16 cellular contexts compared by ENCODE assay signal in the genomic region with DNA sequence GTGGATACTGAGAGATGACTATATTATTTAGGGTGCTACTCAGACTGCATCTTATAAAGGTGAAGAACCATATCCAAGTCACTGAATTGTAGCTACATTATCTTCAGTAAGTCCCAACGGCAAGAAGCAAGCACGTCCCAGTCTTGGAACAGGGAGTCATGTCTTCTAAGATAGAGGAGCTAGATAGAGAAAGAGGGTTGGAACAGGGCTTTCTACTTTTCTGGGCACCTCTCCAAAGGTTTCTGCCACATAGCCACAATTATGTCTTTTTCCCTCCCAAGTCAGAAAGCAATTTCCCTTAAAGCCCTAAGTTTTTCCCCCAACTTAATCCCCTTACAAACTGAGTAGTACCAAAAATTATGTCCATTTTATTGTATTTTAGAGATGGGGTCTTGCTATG. TPM values are rescaled to one million over a fixed set of nuclear protein-coding genes. Genes with fewer than 3 reads are reported as not detected.
DNase-seq lines count a peak whose midpoint lies in the region; ATAC-seq and TF ChIP-seq lines count a peak whose summit lies in the region.
"Had no signal": no experiment of that assay in that cellular context is flagged by ENCODE, and none has a peak within 500 bp of the region (broad histone marks: within the 10 kb centered on the region; RNA-seq: fewer than 3 reads in every experiment).

No MANE protein-coding gene starts in this region.

- TF ChIP-seq CTCF in astrocyte of the cerebellum (IDR thresholded peaks at IDR 0.05; ENCODE audit: low read depth, low read length, missing control alignments) = no peak
- no peak for TF ChIP-seq CTCF in gastroesophageal sphincter (IDR thresholded peaks at IDR 0.05)
- no peak for TF ChIP-seq CTCF in lower leg skin (IDR thresholded peaks at IDR 0.05)

- POLR2A ChIA-PET in CD8-positive, alpha-beta memory T cell (lab: Charles Lee) = no interaction called here

- peaks cover 25 to 53% (median 40%) of the 10 kb centered on the region in 3 donors for H3K4me1 Mint-ChIP-seq in CD8-positive, alpha-beta memory T cell

- TF ChIP-seq EP300 in gastroesophageal sphincter (IDR thresholded peaks at IDR 0.05) = no peak

- peaks cover 0 to 3% of the 10 kb centered on the region in 2 donors for H3K27me3 Mint-ChIP-seq in CD8-positive, alpha-beta memory T cell

- H3K27ac Mint-ChIP-seq in CD8-positive, alpha-beta memory T cell = peak overlapping the region in 1 of 8 donors; percentile 43

- peak overlapping the region in 3 of 4 donors; percentile 11 to 39 (median 18) for H3K27ac ChIP-seq in gastroesophageal sphincter
- no peak overlapping the region for H3K27ac ChIP-seq in CD8-positive, alpha-beta memory T cell (ENCODE audit: low read depth, low read length)
- H3K27ac ChIP-seq: epithelial cell of prostate, prostate gland had no signal

- no peak overlapping the region for H3K4me3 ChIP-seq in astrocyte of the cerebellum (ENCODE audit: low read depth, low read length)
- no peak overlapping the region for H3K4me3 ChIP-seq in gastroesophageal sphincter
- H3K4me3 ChIP-seq in lower leg skin (ENCODE audit: low read depth, poor library complexity, severe bottlenecking) = no peak overlapping the region
- H3K4me3 ChIP-seq in CD8-positive, alpha-beta memory T cell (ENCODE audit: low read length) = no peak overlapping the region
- H3K4me3 ChIP-seq: mucosa of descending colon, prostate gland had no signal

- intact Hi-C loops in lower leg skin (cut with DNase I; ENCODE audit: low total_unique reads) = no loop called here
- intact Hi-C loops in left cardiac atrium (cut with DNase I) = no loop called here

- DNase-seq in AG08396 (ENCODE audit: low spot score) (peak; percentile 36), Kasumi-1 (lab: John Stamatoyannopoulos, UW) (peak; percentile 17 to 23), astrocyte of the cerebellum (ENCODE audit: low read depth) (peak; percentile 86), lower leg skin (ENCODE audit: low spot score in 2 of 2) (no peak), NCI-H774 (lab: John Stamatoyannopoulos, UW) (no peak), left cardiac atrium (no peak)
- DNase-seq in CD8-positive, alpha-beta memory T cell = no peak
- DNase-seq: activated CD4-positive, alpha-beta T cell treated with anti-CD3 and anti-CD28 coated beads for 4 hours; AML-193; H7; mucosa of descending colon; stimulated activated CD4-positive, alpha-beta T cell treated with anti-CD3 and anti-CD28 coated beads, Interleukin-2, amount 100 ng/mL, for 24 hours; stimulated activated naive CD4-positive, alpha-beta T cell treated with Interleukin-2 at 50 U/mL for 16 hours had no signal

- H3K4me1 ChIP-seq in gastroesophageal sphincter = peaks cover 5 to 47% (median 6%) of the 10 kb centered on the region in 3 donors
- H3K4me1 ChIP-seq in CD8-positive, alpha-beta memory T cell (ENCODE audit: insufficient read depth, low read length) = peaks cover 13% of the 10 kb centered on the region
- H3K4me1 ChIP-seq: prostate gland had no signal

- H3K36me3 ChIP-seq in gastroesophageal sphincter = no peaks in the 10 kb centered on the region
- H3K36me3 ChIP-seq in CD8-positive, alpha-beta memory T cell (ENCODE audit: insufficient read depth, low read length) = no peaks in the 10 kb centered on the region
- H3K36me3 ChIP-seq: prostate gland had no signal

- ATAC-seq in gastroesophageal sphincter (no peak), left cardiac atrium (no peak)
- ATAC-seq: mucosa of descending colon had no signal

- peak overlapping the region in 1 of 7 donors; percentile 5 for H3K4me3 Mint-ChIP-seq in CD8-positive, alpha-beta memory T cell

- TF ChIP-seq POLR2A in gastroesophageal sphincter (IDR thresholded peaks at IDR 0.05) (no peak), lower leg skin (IDR thresholded peaks at IDR 0.05) (no peak)

- no peaks in the 10 kb centered on the region for H3K9me3 Mint-ChIP-seq in CD8-positive, alpha-beta memory T cell

- H3K36me3 Mint-ChIP-seq in CD8-positive, alpha-beta memory T cell = peaks cover 0 to 1% (median 0%) of the 10 kb centered on the region in 3 donors

- no peaks in the 10 kb centered on the region for H3K27me3 ChIP-seq in gastroesophageal sphincter
- H3K27me3 ChIP-seq in CD8-positive, alpha-beta memory T cell (ENCODE audit: insufficient read depth, low read length, poor library complexity, severe bottlenecking) = no peaks in the 10 kb centered on the region

- H3K9me3 ChIP-seq in gastroesophageal sphincter = no peaks in the 10 kb centered on the region
- no peaks in the 10 kb centered on the region for H3K9me3 ChIP-seq in CD8-positive, alpha-beta memory T cell (ENCODE audit: low read length)
- H3K9me3 ChIP-seq: mucosa of descending colon, prostate gland had no signal

- WGBS in gastroesophageal sphincter (ENCODE audit: low coverage in 1 of 2), 2 donors = 29 to 80% methylated on average over 2 of the region's 2 CpGs
- 29 to 36% methylated on average over 2 of the region's 2 CpGs for WGBS in lower leg skin, 2 donors

- in situ Hi-C loops in astrocyte of the cerebellum (cut with HindIII; ENCODE audit: low sequenced_read_pairs) = no loop called here

- CTCF ChIA-PET in CD8-positive, alpha-beta memory T cell (lab: Charles Lee) = interaction anchor here (2.7 kb wide), 1 partner anchor 23 kb away, joined by 14 read pairs; a partner anchor contains a TSS

RNA-seq across cellular contexts. Expression of a gene that starts 22.4 kb away (rescaled TPM):
- total RNA-seq in gastroesophageal sphincter (10 to 100 TPM; 65.5 to 92.3 (median 73.5) TPM), lower leg skin (10 to 100 TPM; 36.8 to 73.7 (median 54.0) TPM), left cardiac atrium (10 to 100 TPM; 59.9 to 79.5 TPM)
- total RNA-seq in CD8-positive, alpha-beta memory T cell = 100 to 1,000 TPM; 104 to 106 TPM
- polyA plus RNA-seq in CD8-positive, alpha-beta memory T cell = 86.8 TPM

RNA-seq across cellular contexts. Expression of a gene that starts 46.8 kb away (rescaled TPM):
- total RNA-seq in gastroesophageal sphincter (10 to 100 TPM; 25.4 to 45.0 (median 37.9) TPM), lower leg skin (1 to 10 TPM; 6.9 to 9.3 (median 7.5) TPM), left cardiac atrium (10 to 100 TPM; 16.9 to 24.9 TPM)
- 10 to 100 TPM; 38.0 to 44.8 TPM for total RNA-seq in CD8-positive, alpha-beta memory T cell
- 2.3 TPM for polyA plus RNA-seq in CD8-positive, alpha-beta memory T cell

RNA-seq across cellular contexts. Expression of a gene that starts 47.0 kb away (rescaled TPM):
- total RNA-seq in gastroesophageal sphincter = 1 to 10 TPM in 2 of 4 donors, under 1 TPM in 2; 0.47 to 5.3 (median 2.2) TPM
- 1 to 10 TPM; 1.1 to 3.8 (median 2.3) TPM for total RNA-seq in lower leg skin
- total RNA-seq in CD8-positive, alpha-beta memory T cell = 10 to 100 TPM; 56.3 to 56.6 TPM
- 3.1 TPM for polyA plus RNA-seq in CD8-positive, alpha-beta memory T cell
- 1 to 10 TPM; 2.6 TPM for total RNA-seq in left cardiac atrium

RNA-seq across cellular contexts. Expression of a gene that starts 55.2 kb away (rescaled TPM):
- total RNA-seq in gastroesophageal sphincter (100 to 1,000 TPM; 253 to 467 (median 361) TPM), lower leg skin (100 to 1,000 TPM; 755 to 857 (median 826) TPM), left cardiac atrium (100 to 1,000 TPM; 121 to 159 TPM)
- total RNA-seq in CD8-positive, alpha-beta memory T cell = 10 to 100 TPM; 54.5 to 55.1 TPM
- 78.0 TPM for polyA plus RNA-seq in CD8-positive, alpha-beta memory T cell

Comparison
In these comparisons a context has a peak if more than half of its experiments do, and no peak if none do; other contexts are left out.
1. DNase-seq: peak in AG08396 (single experiment), Kasumi-1 (2 of 2) and astrocyte of the cerebellum (single experiment); none in lower leg skin (0 of 2), CD8-positive, alpha-beta memory T cell (0 of 5), NCI-H774 (single experiment) and left cardiac atrium (single experiment).
2. RNA of a gene that starts 47.0 kb away (total RNA-seq): 56.3 to 56.6 TPM in CD8-positive, alpha-beta memory T cell; 0.47 to 5.3 TPM in gastroesophageal sphincter, 2.6 TPM in left cardiac atrium and 1.1 to 3.8 TPM in lower leg skin; every median in the first group is over 4 times any median in the second.